In the genomic region with DNA sequence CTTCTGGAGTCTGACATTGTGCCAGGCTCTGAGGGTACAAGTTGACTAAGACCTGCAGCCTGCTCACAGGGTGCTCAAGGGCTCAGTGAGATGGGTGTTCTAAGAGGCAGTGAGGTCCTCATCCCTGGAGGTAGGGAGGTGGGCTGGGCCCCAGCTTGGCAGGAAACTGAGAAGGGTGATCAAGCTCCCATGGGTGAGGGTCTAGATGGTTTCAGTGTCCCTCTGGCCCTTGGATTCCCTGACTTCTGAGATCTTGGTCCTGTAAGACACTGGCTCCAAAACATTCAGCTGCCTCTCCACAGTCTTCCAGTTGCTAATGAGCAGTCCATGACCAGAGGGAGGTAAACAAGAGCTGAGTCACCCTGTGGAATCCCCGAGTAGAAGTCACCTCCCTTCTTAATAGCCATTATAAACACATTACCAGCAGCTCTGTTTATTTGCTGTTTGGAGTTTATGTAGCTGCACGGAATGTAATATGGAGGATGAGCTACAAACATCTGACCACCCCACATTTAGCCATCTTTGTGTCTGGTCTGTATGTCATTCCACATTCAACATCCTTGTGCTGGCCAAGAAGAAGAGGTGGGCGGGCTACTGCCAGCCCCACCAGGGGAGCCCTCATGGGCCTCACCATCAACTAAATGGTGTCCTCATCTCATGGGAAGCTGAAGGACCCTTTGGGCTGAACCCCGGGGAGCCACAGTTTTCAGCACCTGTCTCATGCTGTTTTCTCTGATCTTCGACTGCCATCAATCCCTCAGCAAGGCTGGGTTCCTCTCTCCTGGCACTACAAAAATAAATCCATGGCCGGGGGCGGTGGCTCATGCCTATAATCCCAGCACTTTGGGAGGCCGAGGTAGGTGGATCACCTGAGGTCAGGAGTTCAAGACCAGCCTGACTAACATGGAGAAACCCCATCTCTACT, we compare ENCODE assay signal across 11 cellular contexts. TPM values are rescaled to one million over a fixed set of nuclear protein-coding genes. Genes with fewer than 3 reads are reported as not detected.
DNase-seq lines count a peak whose midpoint lies in the region; ATAC-seq and TF ChIP-seq lines count a peak whose summit lies in the region.
"Had no signal": no experiment of that assay in that cellular context is flagged by ENCODE, and none has a peak within 500 bp of the region (broad histone marks: within the 10 kb centered on the region; RNA-seq: fewer than 3 reads in every experiment).

No MANE protein-coding gene starts in this region.

- DNase-seq in NCI-H2196 treated with DMSO at 0.1 percent for 48 hours (lab: John Stamatoyannopoulos, UW; ENCODE audit: unreplicated experiment) (peak; percentile 4), NCI-H2196 (lab: John Stamatoyannopoulos, UW; ENCODE audit: unreplicated experiment) (no peak), T1000 (lab: John Stamatoyannopoulos, UW) (peak; percentile 18), fibroblast of the conjunctiva (ENCODE audit: low read depth) (peak; percentile 49), suprapubic skin (ENCODE audit: low spot score in 2 of 2) (peak; percentile 32 to 48), MM.1S (no peak), NAMALWA (ENCODE audit: low spot score) (no peak)
- DNase-seq: activated CD4-positive, CD25-positive, alpha-beta regulatory T cell; activated naive CD8-positive, alpha-beta T cell treated with anti-CD3 and anti-CD28 coated beads for 36 hours had no signal

- H3K27me3 ChIP-seq in suprapubic skin, result no peaks in the 10 kb centered on the region
- no peaks in the 10 kb centered on the region; the same call in 1 of the 2 replicates for H3K27me3 ChIP-seq in MM.1S (replicated peaks; ENCODE audit: insufficient read depth, low read length)
- H3K27me3 ChIP-seq: neutrophil had no signal

- H3K9me2 ChIP-seq in MM.1S (replicated peaks; ENCODE audit: insufficient read depth, low read length), result no peaks in the 10 kb centered on the region

- H3K4me2 ChIP-seq in MM.1S (ENCODE audit: low read depth, low read length), result no peak overlapping the region

- no peaks in the 10 kb centered on the region for H3K79me2 ChIP-seq in MM.1S (ENCODE audit: low read length)

- no peak for ATAC-seq in HG03442 (IDR thresholded peaks at IDR 0.05; ENCODE audit: unreplicated experiment)

- TF ChIP-seq CTCF in suprapubic skin (IDR thresholded peaks at IDR 0.05) (no peak), MM.1S (IDR thresholded peaks at IDR 0.05; ENCODE audit: low read length) (no peak)

- H3K4me1 ChIP-seq in suprapubic skin (peaks cover 16% of the 10 kb centered on the region), MM.1S (ENCODE audit: low read length) (no peaks in the 10 kb centered on the region)

- TF ChIP-seq EP300 in suprapubic skin (IDR thresholded peaks at IDR 0.05), result no peak

- no peak overlapping the region for H2AFZ ChIP-seq in MM.1S (ENCODE audit: low read length)

- no peak overlapping the region for H3K9ac ChIP-seq in MM.1S (ENCODE audit: low read length)

- H3K27ac ChIP-seq in suprapubic skin (no peak overlapping the region), MM.1S (ENCODE audit: low read length) (no peak overlapping the region)
- H3K27ac ChIP-seq: neutrophil had no signal

- no peaks in the 10 kb centered on the region for H3K36me3 ChIP-seq in suprapubic skin
- H3K36me3 ChIP-seq in MM.1S (replicated peaks; ENCODE audit: insufficient read depth, low read length), result no peaks in the 10 kb centered on the region
- H3K36me3 ChIP-seq: neutrophil had no signal

- H4K20me1 ChIP-seq in MM.1S (ENCODE audit: insufficient read depth, low read length), result no peaks in the 10 kb centered on the region

- no peak for TF ChIP-seq POLR2A in suprapubic skin (IDR thresholded peaks at IDR 0.05)

- H3K4me3 ChIP-seq in suprapubic skin (no peak overlapping the region), MM.1S (ENCODE audit: low read length) (no peak overlapping the region)

- 72% methylated on average over 8 of the region's 8 CpGs for WGBS in suprapubic skin

- no peaks in the 10 kb centered on the region for H3F3A ChIP-seq in MM.1S (ENCODE audit: insufficient read depth, low read length)

- no peaks in the 10 kb centered on the region for H3K9me3 ChIP-seq in suprapubic skin
- H3K9me3 ChIP-seq in MM.1S (replicated peaks; ENCODE audit: insufficient read depth, low read length), result no peaks in the 10 kb centered on the region
- H3K9me3 ChIP-seq: neutrophil had no signal

RNA-seq across cellular contexts. Expression of a gene that starts 37.2 kb away (rescaled TPM):
- total RNA-seq in suprapubic skin, result 10 to 100 TPM in 3 of 4 donors, 1 to 10 TPM in 1; 9.7 to 17.9 (median 14.3) TPM
- total RNA-seq: activated naive CD8-positive, alpha-beta T cell treated with anti-CD3 and anti-CD28 coated beads for 36 hours had no signal

Comparison
In these comparisons a context has a peak if more than half of its experiments do, and no peak if none do; other contexts are left out.
1. DNase-seq: peak in NCI-H2196 treated with DMSO at 0.1 percent for 48 hours (single experiment), T1000 (single experiment), fibroblast of the conjunctiva (single experiment) and suprapubic skin (2 of 2); none in NCI-H2196 (single experiment), MM.1S (single experiment) and NAMALWA (single experiment).